19 cellular contexts compared by ENCODE assay signal in the genomic region with DNA sequence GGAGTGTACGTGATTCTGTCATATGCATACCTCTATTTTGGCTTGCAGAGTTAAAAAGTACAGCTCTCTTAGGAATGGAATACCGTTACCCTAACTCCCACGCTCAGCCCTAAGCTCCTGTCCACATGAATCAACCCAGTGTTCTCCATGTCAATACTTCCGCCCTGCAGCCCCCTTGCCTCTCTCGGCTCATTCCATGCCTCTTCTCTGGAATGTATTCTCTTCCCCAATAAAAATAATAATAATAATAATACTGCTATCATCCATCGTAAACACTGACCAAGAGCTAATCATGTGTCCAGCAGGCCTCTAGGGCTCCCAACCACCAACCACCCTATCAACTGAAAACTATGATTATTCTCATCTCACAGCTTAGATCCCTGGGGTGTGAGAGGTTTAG.
DNase-seq lines count a peak whose midpoint lies in the region; ATAC-seq and TF ChIP-seq lines count a peak whose summit lies in the region.
"Had no signal": no experiment of that assay in that cellular context is flagged by ENCODE, and none has a peak within 500 bp of the region (broad histone marks: within the 10 kb centered on the region; RNA-seq: fewer than 3 reads in every experiment).

No MANE protein-coding gene starts in this region.

- no peaks in the 10 kb centered on the region for H3K9me3 Mint-ChIP-seq in CD8-positive, alpha-beta T cell
- no peaks in the 10 kb centered on the region for H3K9me3 Mint-ChIP-seq in activated naive CD8-positive, alpha-beta T cell treated with anti-CD3 and anti-CD28 coated beads, Interleukin-2, amount 50 U/mL, for 24 hours
- no peaks in the 10 kb centered on the region for H3K9me3 Mint-ChIP-seq in type B pancreatic cell
- H3K9me3 Mint-ChIP-seq in osteocyte (ENCODE audit: unreplicated experiment), result no peaks in the 10 kb centered on the region

- H3K9me3 ChIP-seq in CD8-positive, alpha-beta T cell (ENCODE audit: low read length), result no peaks in the 10 kb centered on the region
- H3K9me3 ChIP-seq in neutrophil, result no peaks in the 10 kb centered on the region
- H3K9me3 ChIP-seq: BE2C, HAP-1 had no signal

- H3K4me1 Mint-ChIP-seq in CD8-positive, alpha-beta T cell (ENCODE audit: low read depth), result peaks cover 56% of the 10 kb centered on the region
- peaks cover 60% of the 10 kb centered on the region for H3K4me1 Mint-ChIP-seq in activated naive CD8-positive, alpha-beta T cell treated with anti-CD3 and anti-CD28 coated beads, Interleukin-2, amount 50 U/mL, for 24 hours
- H3K4me1 Mint-ChIP-seq in type B pancreatic cell (ENCODE audit: unreplicated experiment) (peaks cover 3% of the 10 kb centered on the region), osteocyte (ENCODE audit: unreplicated experiment) (peaks cover 38% of the 10 kb centered on the region)

- TF ChIP-seq CTCF in CD8-positive, alpha-beta T cell (IDR thresholded peaks at IDR 0.05), result no peak
- TF ChIP-seq CTCF in neutrophil (IDR thresholded peaks at IDR 0.05), result no peak
- no peak for TF ChIP-seq CTCF in type B pancreatic cell (conservative IDR thresholded peaks at IDR 0.05)
- no peak for TF ChIP-seq CTCF in osteocyte (IDR thresholded peaks at IDR 0.05)

- no peak overlapping the region for H3K27ac ChIP-seq in CD8-positive, alpha-beta T cell (ENCODE audit: low read depth, low read length)
- peak overlapping the region; percentile 66 for H3K27ac ChIP-seq in neutrophil

- ATAC-seq in CD8-positive, alpha-beta T cell, result no peak
- ATAC-seq in activated naive CD8-positive, alpha-beta T cell treated with anti-CD3 and anti-CD28 coated beads, Interleukin-2, amount 50 U/mL, for 24 hours, result no peak
- ATAC-seq in GM19023 (IDR thresholded peaks at IDR 0.05; ENCODE audit: unreplicated experiment), result no peak
- ATAC-seq: Panc1, Right ventricle myocardium inferior had no signal

- CTCF ChIA-PET in CD8-positive, alpha-beta T cell (lab: Charles Lee), result interaction anchor here (0.6 to 2.8 kb wide), 5 partner anchors 29 to 178 kb away, joined by 3 to 14 read pairs (median 4); no protein-coding TSS in a partner anchor

- POLR2A ChIA-PET in CD8-positive, alpha-beta T cell (lab: Charles Lee), result no interaction called here

- no peak overlapping the region for H3K4me3 Mint-ChIP-seq in CD8-positive, alpha-beta T cell
- H3K4me3 Mint-ChIP-seq in activated naive CD8-positive, alpha-beta T cell treated with anti-CD3 and anti-CD28 coated beads, Interleukin-2, amount 50 U/mL, for 24 hours, result no peak overlapping the region
- H3K4me3 Mint-ChIP-seq in type B pancreatic cell (no peak overlapping the region), osteocyte (ENCODE audit: unreplicated experiment) (no peak overlapping the region)

- peak overlapping the region; percentile 55 for H3K27ac Mint-ChIP-seq in CD8-positive, alpha-beta T cell
- H3K27ac Mint-ChIP-seq in activated naive CD8-positive, alpha-beta T cell treated with anti-CD3 and anti-CD28 coated beads, Interleukin-2, amount 50 U/mL, for 24 hours, result peak overlapping the region; percentile 52
- no peak overlapping the region for H3K27ac Mint-ChIP-seq in type B pancreatic cell
- H3K27ac Mint-ChIP-seq in osteocyte (ENCODE audit: unreplicated experiment), result no peak overlapping the region

- DNase-seq in CD8-positive, alpha-beta T cell, result no peak
- no peak for DNase-seq in activated naive CD8-positive, alpha-beta T cell treated with anti-CD3 and anti-CD28 coated beads, Interleukin-2, amount 50 U/mL, for 24 hours
- DNase-seq in foreskin melanocyte (peak; percentile 76), type B pancreatic cell (ENCODE audit: extremely low spot score, unreplicated experiment) (no peak), OCI-M1 (lab: John Stamatoyannopoulos, UW) (no peak), osteocyte (ENCODE audit: extremely low spot score, unreplicated experiment) (no peak)
- DNase-seq: ACHN, BE2C, COR-L47, DMS53, MG63, NCI-H1092 treated with DMSO at 0.1 percent for 48 hours, NCI-H1694 treated with DMSO at 0.1 percent for 48 hours, NCI-H774 had no signal

- H3K36me3 Mint-ChIP-seq in CD8-positive, alpha-beta T cell, result peaks cover 78% of the 10 kb centered on the region
- peaks cover 43% of the 10 kb centered on the region for H3K36me3 Mint-ChIP-seq in activated naive CD8-positive, alpha-beta T cell treated with anti-CD3 and anti-CD28 coated beads, Interleukin-2, amount 50 U/mL, for 24 hours (ENCODE audit: low read depth)
- peaks cover 5% of the 10 kb centered on the region for H3K36me3 Mint-ChIP-seq in type B pancreatic cell
- peaks cover 8% of the 10 kb centered on the region for H3K36me3 Mint-ChIP-seq in osteocyte (ENCODE audit: unreplicated experiment)

- H3K4me1 ChIP-seq in CD8-positive, alpha-beta T cell (ENCODE audit: insufficient read depth, low read length), result peaks cover 36% of the 10 kb centered on the region
- peaks cover 70 to 90% of the 10 kb centered on the region in 2 experiments for H3K4me1 ChIP-seq in neutrophil (ENCODE audit: control insufficient read depth in 1 of 2, insufficient read depth in 1 of 2, low read depth in 1 of 2, low read length in 1 of 2)
- H3K4me1 ChIP-seq: HAP-1 had no signal

- no peaks in the 10 kb centered on the region for H3K27me3 ChIP-seq in CD8-positive, alpha-beta T cell (ENCODE audit: insufficient read depth, low read length)
- H3K27me3 ChIP-seq in neutrophil, result no peaks in the 10 kb centered on the region
- H3K27me3 ChIP-seq: BE2C, MG63 had no signal

- intact Hi-C loops in CD8-positive, alpha-beta T cell (cut with DNase I, micrococcal nuclease), result no loop called here

- no peaks in the 10 kb centered on the region for H3K27me3 Mint-ChIP-seq in CD8-positive, alpha-beta T cell (ENCODE audit: low read depth)
- H3K27me3 Mint-ChIP-seq in activated naive CD8-positive, alpha-beta T cell treated with anti-CD3 and anti-CD28 coated beads, Interleukin-2, amount 50 U/mL, for 24 hours, result no peaks in the 10 kb centered on the region
- H3K27me3 Mint-ChIP-seq in type B pancreatic cell (peaks cover 4% of the 10 kb centered on the region), osteocyte (ENCODE audit: unreplicated experiment) (no peaks in the 10 kb centered on the region)

- no peak overlapping the region for H3K4me3 ChIP-seq in CD8-positive, alpha-beta T cell (ENCODE audit: low read depth, low read length)
- H3K4me3 ChIP-seq in neutrophil (ENCODE audit: low read depth in 1 of 2, low read length in 1 of 2), result no peak overlapping the region
- H3K4me3 ChIP-seq: HAP-1, MG63 had no signal

- H3K36me3 ChIP-seq in CD8-positive, alpha-beta T cell (ENCODE audit: insufficient read depth, low read length), result peaks cover 14% of the 10 kb centered on the region
- peaks cover 97% of the 10 kb centered on the region for H3K36me3 ChIP-seq in neutrophil
- H3K36me3 ChIP-seq: BE2C, HAP-1, MG63 had no signal

Comparison
In these comparisons a context has a peak if more than half of its experiments do, and no peak if none do; other contexts are left out.
1. H3K27ac Mint-ChIP-seq: peak in CD8-positive, alpha-beta T cell (single experiment) and activated naive CD8-positive, alpha-beta T cell treated with anti-CD3 and anti-CD28 coated beads, Interleukin-2, amount 50 U/mL, for 24 hours (single experiment); none in type B pancreatic cell (single experiment) and osteocyte (single experiment).